ENCODE assay signal across 8 cellular contexts in the genomic region with DNA sequence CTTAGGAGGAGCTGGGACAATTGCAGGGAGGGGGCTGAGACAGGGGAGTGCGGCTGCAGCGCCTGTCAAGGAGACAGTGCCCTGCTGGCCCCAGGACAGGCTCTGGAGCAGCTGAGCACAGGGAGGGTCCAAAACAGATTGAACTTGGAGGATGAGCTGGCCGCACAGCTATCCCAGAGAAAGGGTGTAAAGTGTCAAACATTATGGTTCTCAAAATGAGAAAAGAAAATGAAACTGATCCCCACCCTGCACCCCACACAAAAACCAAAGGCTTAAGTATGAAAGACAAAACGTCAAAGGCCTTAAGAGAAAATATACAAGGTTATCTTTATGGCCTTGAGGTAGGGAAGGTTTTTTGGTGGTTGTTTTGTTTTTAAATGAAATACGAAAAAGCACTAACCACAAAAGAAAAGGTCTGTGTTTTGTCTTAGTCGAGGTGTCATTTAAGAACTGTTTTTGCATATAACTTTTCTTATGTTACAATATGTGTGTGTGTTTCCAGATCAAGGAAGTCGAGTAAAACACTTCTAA.
A peak's percentile ranks its signal among the peaks of the same experiment; 100 is the strongest.
DNase-seq lines count a peak whose midpoint lies in the region; ATAC-seq, FAIRE-seq and TF ChIP-seq lines count a peak whose summit lies in the region.

No MANE protein-coding gene starts in this region.

- no peaks in the 10 kb centered on the region for H3K9me3 ChIP-seq in K562 (replicated peaks; ENCODE audit: control insufficient read depth, insufficient read depth, low read depth, low read length)
- H3K9me3 ChIP-seq in osteoblast (ENCODE audit: low read depth, low read length), result no peaks in the 10 kb centered on the region

- H3K27me3 ChIP-seq in K562 (ENCODE audit: control insufficient read depth in 2 of 2, insufficient read depth in 2 of 2, low read length in 2 of 2) (no peaks in the 10 kb centered on the region), osteoblast (ENCODE audit: insufficient read depth, low read length) (no peaks in the 10 kb centered on the region)

- peak overlapping the region; percentile 62; the same call in 2 of the 3 replicates for H3K27ac ChIP-seq in K562 (ENCODE audit: extremely low read depth, low read depth, low read length)
- H3K27ac ChIP-seq in osteoblast (ENCODE audit: low read depth, low read length), result no peak overlapping the region

- peak overlapping the region; percentile 36 to 68; a peak in 2 of 4 replicates for H3K9ac ChIP-seq in K562 (ENCODE audit: insufficient read depth in 1 of 2, low read depth in 2 of 2, low read length in 2 of 2)

- no peak for TF ChIP-seq CTCF in K562 (IDR thresholded peaks at IDR 0.05 in 2 of 3, conservative IDR thresholded peaks at IDR 0.05 in 1 of 3; ENCODE audit: insufficient read depth in 2 of 3, low read depth in 1 of 3, low read length in 3 of 3)
- TF ChIP-seq CTCF in osteoblast (IDR thresholded peaks at IDR 0.05; ENCODE audit: extremely low read depth, low read depth, low read length), result no peak

- no peak for TF ChIP-seq POLR2A in K562 (conservative IDR thresholded peaks at IDR 0.05)

- WGBS in K562 (ENCODE audit: insufficient coverage, low coverage, missing lambda C conversion rate), result 13% methylated on average over 6 of the region's 7 CpGs

- H3K4me2 ChIP-seq in K562 (ENCODE audit: insufficient read depth, low read length) (peak overlapping the region; percentile 60), osteoblast (ENCODE audit: insufficient read depth, low read length) (peak overlapping the region; percentile 20)

- H3K4me3 ChIP-seq in K562 (no peak overlapping the region), osteoblast (ENCODE audit: insufficient read depth, low read length) (no peak overlapping the region)

- ATAC-seq in HG03354 (IDR thresholded peaks at IDR 0.05; ENCODE audit: poor library complexity, severe bottlenecking, unreplicated experiment) (peak; percentile 64), K562 (peak; percentile 75)

- no peaks in the 10 kb centered on the region for H3K9me3 Mint-ChIP-seq in activated CD4-positive, alpha-beta T cell treated with anti-CD3 and anti-CD28 coated beads, Interleukin-2, amount 10 ng/mL, durations not matched to agents 24 days and 14 days

- peaks cover 70% of the 10 kb centered on the region for H3K4me1 Mint-ChIP-seq in activated CD4-positive, alpha-beta T cell treated with anti-CD3 and anti-CD28 coated beads, Interleukin-2, amount 10 ng/mL, durations not matched to agents 24 days and 14 days

- FAIRE-seq in K562 (lab: Jason Lieb, UNC) (peak; percentile 60), HTR-8/SVneo (lab: Jason Lieb, UNC) (no peak)

- no peaks in the 10 kb centered on the region for H3K9me1 ChIP-seq in K562 (ENCODE audit: control insufficient read depth, insufficient read depth, low read length)

- POLR2A ChIA-PET in K562 (lab: Yijun Ruan, JAX), result interaction anchor here (0.6 to 0.8 kb wide), 3 partner anchors 9 to 14 kb away, joined by 3 read pairs; no protein-coding TSS in a partner anchor

- H3K79me2 ChIP-seq in K562 (ENCODE audit: control insufficient read depth, insufficient read depth, low read length), result peaks cover 76% of the 10 kb centered on the region
- peaks cover 7% of the 10 kb centered on the region for H3K79me2 ChIP-seq in osteoblast (ENCODE audit: insufficient read depth, low read length)

- H2AFZ ChIP-seq in K562 (ENCODE audit: low read depth, low read length) (no peak overlapping the region), osteoblast (ENCODE audit: low read length) (no peak overlapping the region)

- in situ Hi-C loops in K562 (cut with MboI) (no loop called here), KBM-7 (cut with MboI; ENCODE audit: low pct_unique_long_range_greater_than_20kb, low sequenced_read_pairs) (no loop called here)

- H4K20me1 ChIP-seq in K562 (replicated peaks; ENCODE audit: control insufficient read depth, insufficient read depth, low read length), result no peaks in the 10 kb centered on the region
- H4K20me1 ChIP-seq in osteoblast (ENCODE audit: insufficient read depth, low read length), result peaks cover 7% of the 10 kb centered on the region

- DNase-seq in activated CD4-positive, alpha-beta T cell treated with anti-CD3 and anti-CD28 coated beads, Interleukin-2, amount 10 ng/mL, durations not matched to agents 24 days and 14 days, result peak; percentile 88
- DNase-seq in activated CD4-positive, alpha-beta T cell treated with anti-CD3 and anti-CD28 coated beads for 1 hour, result no peak
- peak in 2 of 4 experiments; percentile 45 to 47 for DNase-seq in K562 (ENCODE audit: extremely low read depth in 1 of 4, low spot score in 3 of 4)
- peak; percentile 74 for DNase-seq in osteoblast (ENCODE audit: insufficient read length, low spot score, missing footprints)
- DNase-seq in KBM-7, result no peak
- DNase-seq in HTR-8/SVneo (ENCODE audit: insufficient read length, low spot score), result no peak
- DNase-seq in inferior parietal cortex (ENCODE audit: extremely low spot score), result no peak

- peaks cover 10% of the 10 kb centered on the region for H3K27me3 Mint-ChIP-seq in activated CD4-positive, alpha-beta T cell treated with anti-CD3 and anti-CD28 coated beads, Interleukin-2, amount 10 ng/mL, durations not matched to agents 24 days and 14 days

- intact Hi-C loops in activated CD4-positive, alpha-beta T cell treated with anti-CD3 and anti-CD28 coated beads, Interleukin-2, amount 10 ng/mL, durations not matched to agents 24 days and 14 days (cut with micrococcal nuclease), result loop anchor here (1.0 to 5.0 kb wide), 8 partner anchors 9 to 112 kb away; a partner anchor contains a TSS
- intact Hi-C loops in K562 (cut with micrococcal nuclease), result no loop called here

- H3K36me3 ChIP-seq in K562 (ENCODE audit: control insufficient read depth, insufficient read depth, low read length) (no peaks in the 10 kb centered on the region), osteoblast (ENCODE audit: insufficient read depth, low read length) (no peaks in the 10 kb centered on the region)

- TF ChIP-seq RAD21 in K562 (CRISPR knock-in tag; conservative IDR thresholded peaks at IDR 0.05 in 1 of 2, IDR thresholded peaks at IDR 0.05 in 1 of 2), result no peak

- BruUV-seq in K562 (replicated peaks; lab: Mats Ljungman, UMichigan), result no TSS peak

- CTCF ChIA-PET in K562 (lab: Yijun Ruan, JAX; ENCODE audit: low intra/inter-chr PET ratio), result no interaction called here

- TF ChIP-seq EP300 in K562 (IDR thresholded peaks at IDR 0.05; ENCODE audit: low read length), result no peak

- H3K4me1 ChIP-seq in K562 (replicated peaks in 1 of 2; ENCODE audit: control insufficient read depth in 2 of 2, insufficient read depth in 2 of 2, low read length in 2 of 2) (peaks cover 57 to 58% of the 10 kb centered on the region in 2 experiments), osteoblast (ENCODE audit: insufficient read depth, low read length) (peaks cover 9% of the 10 kb centered on the region)

- H3K36me3 Mint-ChIP-seq in activated CD4-positive, alpha-beta T cell treated with anti-CD3 and anti-CD28 coated beads, Interleukin-2, amount 10 ng/mL, durations not matched to agents 24 days and 14 days (ENCODE audit: low read depth), result peaks cover 18% of the 10 kb centered on the region

- H3K4me3 Mint-ChIP-seq in activated CD4-positive, alpha-beta T cell treated with anti-CD3 and anti-CD28 coated beads, Interleukin-2, amount 10 ng/mL, durations not matched to agents 24 days and 14 days, result peak overlapping the region; percentile 88

- H3K27ac Mint-ChIP-seq in activated CD4-positive, alpha-beta T cell treated with anti-CD3 and anti-CD28 coated beads, Interleukin-2, amount 10 ng/mL, durations not matched to agents 24 days and 14 days, result peak overlapping the region; percentile 97

TF ChIP-seq in K562, 482 proteins besides CTCF, POLR2A, EP300 and RAD21 (continues in another document):
- TF ChIP-seq HDGF (IDR thresholded peaks at IDR 0.05), result no peak
- no peak for TF ChIP-seq POLR3G (IDR thresholded peaks at IDR 0.05; ENCODE audit: extremely low read depth, insufficient read length, insufficient replicate concordance)
- no peak for TF ChIP-seq HDAC6 (IDR thresholded peaks at IDR 0.05; ENCODE audit: low read depth, low read length)
- TF ChIP-seq ZNF146 (CRISPR knock-in tag; IDR thresholded peaks at IDR 0.05; ENCODE audit: unreplicated experiment), result no peak
- TF ChIP-seq CEBPB (tag; IDR thresholded peaks at IDR 0.05), result no peak
- TF ChIP-seq, protein P1, sequence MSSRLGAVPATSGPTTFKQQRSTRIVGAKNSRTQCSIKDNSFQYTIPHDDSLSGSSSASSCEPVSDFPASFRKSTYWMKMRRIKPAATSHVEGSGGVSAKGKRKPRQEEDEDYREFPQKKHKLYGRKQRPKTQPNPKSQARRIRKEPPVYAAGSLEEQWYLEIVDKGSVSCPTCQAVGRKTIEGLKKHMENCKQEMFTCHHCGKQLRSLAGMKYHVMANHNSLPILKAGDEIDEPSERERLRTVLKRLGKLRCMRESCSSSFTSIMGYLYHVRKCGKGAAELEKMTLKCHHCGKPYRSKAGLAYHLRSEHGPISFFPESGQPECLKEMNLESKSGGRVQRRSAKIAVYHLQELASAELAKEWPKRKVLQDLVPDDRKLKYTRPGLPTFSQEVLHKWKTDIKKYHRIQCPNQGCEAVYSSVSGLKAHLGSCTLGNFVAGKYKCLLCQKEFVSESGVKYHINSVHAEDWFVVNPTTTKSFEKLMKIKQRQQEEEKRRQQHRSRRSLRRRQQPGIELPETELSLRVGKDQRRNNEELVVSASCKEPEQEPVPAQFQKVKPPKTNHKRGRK (tag; IDR thresholded peaks at IDR 0.05), result no peak
- TF ChIP-seq LCOR (CRISPR knock-in tag; IDR thresholded peaks at IDR 0.05), result no peak
- no peak for TF ChIP-seq COPS2 (conservative IDR thresholded peaks at IDR 0.05)
- no peak for TF ChIP-seq EZH2 (IDR thresholded peaks at IDR 0.05; ENCODE audit: borderline replicate concordance, low read depth, low read length)

Comparison
In these comparisons a context has a peak if more than half of its experiments do, and no peak if none do; other contexts are left out.
1. DNase-seq: peak in activated CD4-positive, alpha-beta T cell treated with anti-CD3 and anti-CD28 coated beads, Interleukin-2, amount 10 ng/mL, durations not matched to agents 24 days and 14 days (single experiment) and osteoblast (single experiment); none in activated CD4-positive, alpha-beta T cell treated with anti-CD3 and anti-CD28 coated beads for 1 hour (single experiment), KBM-7 (single experiment), HTR-8/SVneo (single experiment) and inferior parietal cortex (single experiment).